24 cellular contexts compared by ENCODE assay signal in the genomic region with DNA sequence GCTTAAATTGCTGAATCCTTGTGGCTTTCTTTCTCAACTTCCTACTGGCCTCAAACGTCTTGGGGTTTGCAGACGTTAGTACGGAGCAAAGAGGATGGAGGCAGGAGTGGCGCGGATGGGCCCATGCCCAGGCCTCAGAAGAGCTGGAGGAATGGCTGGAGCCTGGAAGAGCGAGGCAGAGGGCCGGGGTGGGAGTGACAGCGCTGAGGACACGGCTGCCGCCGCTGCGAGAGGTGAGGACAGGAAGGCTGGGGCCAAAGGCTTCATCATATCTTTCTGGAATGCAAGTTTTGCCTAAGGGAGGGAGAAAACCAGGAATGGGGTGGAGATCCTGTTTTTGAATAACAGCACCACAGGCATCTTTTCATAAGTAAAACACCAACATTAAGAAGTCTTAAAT.
DNase-seq lines count a peak whose midpoint lies in the region; ATAC-seq, FAIRE-seq and TF ChIP-seq lines count a peak whose summit lies in the region.
"Had no signal": no experiment of that assay in that cellular context is flagged by ENCODE, and none has a peak within 500 bp of the region (broad histone marks: within the 10 kb centered on the region; RNA-seq: fewer than 3 reads in every experiment).

No MANE protein-coding gene starts in this region.

- POLR2A ChIA-PET in naive thymus-derived CD8-positive, alpha-beta T cell (lab: Charles Lee), result no interaction called here

- no peak overlapping the region for H3K27ac ChIP-seq in endodermal cell (ENCODE audit: low read depth, low read length)
- H3K27ac ChIP-seq in keratinocyte (ENCODE audit: control insufficient read depth, insufficient read depth, low read length), result no peak overlapping the region
- H3K27ac ChIP-seq in aorta (ENCODE audit: low read depth in 1 of 2, low read length in 2 of 2), result no peak overlapping the region
- peak overlapping the region in 11 of 59 donors; percentile 0 to 54 (median 18) for H3K27ac ChIP-seq in dorsolateral prefrontal cortex
- H3K27ac ChIP-seq: stomach, uterus had no signal

- H3K79me2 ChIP-seq in keratinocyte (ENCODE audit: control insufficient read depth, insufficient read depth, low read length), result no peaks in the 10 kb centered on the region

- FAIRE-seq in keratinocyte (lab: Jason Lieb, UNC), result peak; percentile 36
- FAIRE-seq: A204.1, GM19239 had no signal

- whole genome bisulfite sequencing in endodermal cell (ENCODE audit: insufficient coverage in 1 of 2, insufficient read length in 1 of 2), 2 experiments, result 34 to 38% methylated on average over 11 to 12 of the region's 12 CpGs
- WGBS in aorta, 2 donors, result 59 to 74% methylated on average over 12 of the region's 12 CpGs

- H3K4me1 Mint-ChIP-seq in endodermal cell, result peaks cover 52% of the 10 kb centered on the region
- no peaks in the 10 kb centered on the region for H3K4me1 Mint-ChIP-seq in naive thymus-derived CD8-positive, alpha-beta T cell
- H3K4me1 Mint-ChIP-seq: activated CD4-positive, alpha-beta T cell treated with anti-CD3 and anti-CD28 coated beads, Interleukin-2, amount 10 ng/mL, durations not matched to agents 24 days and 14 days; CD4-positive, CD25-positive, alpha-beta regulatory T cell; naive B cell had no signal

- no peaks in the 10 kb centered on the region for H3K9me1 ChIP-seq in keratinocyte (ENCODE audit: control insufficient read depth, extremely low read depth, insufficient read depth, low read length)

- H3K4me1 ChIP-seq in endodermal cell (ENCODE audit: control insufficient read depth, insufficient read depth, low read length), result peaks cover 4% of the 10 kb centered on the region
- peaks cover 45% of the 10 kb centered on the region for H3K4me1 ChIP-seq in keratinocyte (ENCODE audit: control insufficient read depth, extremely low read depth, insufficient read depth, low read length)
- no peaks in the 10 kb centered on the region for H3K4me1 ChIP-seq in aorta (ENCODE audit: control insufficient read depth in 1 of 2, insufficient read depth in 2 of 2, low read length in 2 of 2)
- H3K4me1 ChIP-seq: uterus had no signal

- H3K36me3 ChIP-seq in endodermal cell (ENCODE audit: control insufficient read depth, insufficient read depth, low read length) (no peaks in the 10 kb centered on the region), keratinocyte (ENCODE audit: control insufficient read depth in 2 of 2, extremely low read depth in 1 of 2, insufficient read depth in 2 of 2, low read length in 2 of 2) (no peaks in the 10 kb centered on the region), aorta (ENCODE audit: control insufficient read depth in 1 of 2, insufficient read depth in 2 of 2, low read length in 1 of 2) (no peaks in the 10 kb centered on the region)
- H3K36me3 ChIP-seq: prostate gland, uterus had no signal

- intact Hi-C loops in Right ventricle myocardium inferior (cut with DNase I) (loop anchor here (10.0 kb wide), 1 partner anchor 228 kb away; no protein-coding TSS in a partner anchor), cardiac septum (cut with DNase I) (no loop called here), aorta (cut with DNase I) (no loop called here), dorsolateral prefrontal cortex (cut with DNase I) (loop anchor here in 1 of 2 donors (10.0 kb wide), 1 partner anchor 218 kb away; no protein-coding TSS in a partner anchor)

- H3K9me3 ChIP-seq in endodermal cell (ENCODE audit: control insufficient read depth, low read length) (no peaks in the 10 kb centered on the region), keratinocyte (ENCODE audit: control insufficient read depth, low read depth, low read length) (no peaks in the 10 kb centered on the region), aorta (ENCODE audit: control insufficient read depth, low read length) (no peaks in the 10 kb centered on the region)
- H3K9me3 ChIP-seq: prostate gland, stomach, uterus had no signal

- H3K4me2 ChIP-seq in keratinocyte (ENCODE audit: control insufficient read depth, extremely low read depth, insufficient read depth, low read depth, low read length), result peak overlapping the region; percentile 52

- no peaks in the 10 kb centered on the region for H3K27me3 Mint-ChIP-seq in endodermal cell (ENCODE audit: insufficient read depth)
- H3K27me3 Mint-ChIP-seq in naive thymus-derived CD8-positive, alpha-beta T cell, result peaks cover 7 to 39% (median 28%) of the 10 kb centered on the region in 5 donors

- ATAC-seq in Right ventricle myocardium inferior (peak; percentile 94), aorta (ENCODE audit: low FRiP score) (peak; percentile 33)
- ATAC-seq in naive thymus-derived CD8-positive, alpha-beta T cell, result no peak
- ATAC-seq: esophagus mucosa had no signal

- no peaks in the 10 kb centered on the region for H3K27me3 ChIP-seq in endodermal cell (ENCODE audit: control insufficient read depth, insufficient read depth, low read length, poor library complexity, severe bottlenecking)
- H3K27me3 ChIP-seq in keratinocyte (ENCODE audit: control insufficient read depth, extremely low read depth, insufficient read depth, low read length), result no peaks in the 10 kb centered on the region
- H3K27me3 ChIP-seq in aorta (ENCODE audit: control insufficient read depth in 1 of 2, insufficient read depth in 2 of 2, low read length in 1 of 2), result no peaks in the 10 kb centered on the region
- no peaks in the 10 kb centered on the region for H3K27me3 ChIP-seq in dorsolateral prefrontal cortex
- H3K27me3 ChIP-seq: stomach, uterus had no signal

- H3K9me3 Mint-ChIP-seq in endodermal cell, result peaks cover 5% of the 10 kb centered on the region
- no peaks in the 10 kb centered on the region for H3K9me3 Mint-ChIP-seq in naive thymus-derived CD8-positive, alpha-beta T cell
- H3K9me3 Mint-ChIP-seq: activated CD4-positive, alpha-beta T cell treated with anti-CD3 and anti-CD28 coated beads, Interleukin-2, amount 10 ng/mL, durations not matched to agents 24 days and 14 days; naive B cell had no signal

- no peak overlapping the region for H3K4me3 ChIP-seq in endodermal cell (ENCODE audit: low read length)
- H3K4me3 ChIP-seq in keratinocyte (ENCODE audit: control insufficient read depth in 2 of 3, extremely low read depth in 1 of 3, insufficient read depth in 2 of 3, low read depth in 1 of 3, low read length in 3 of 3), result no peak overlapping the region
- no peak overlapping the region for H3K4me3 ChIP-seq in aorta (ENCODE audit: low read length in 2 of 2)
- no peak overlapping the region for H3K4me3 ChIP-seq in dorsolateral prefrontal cortex
- H3K4me3 ChIP-seq: prostate gland, stomach, uterus had no signal

- dilution Hi-C loops in keratinocyte (cut with MboI; ENCODE audit: extremely low pct_ligation_motif_present, low sequenced_read_pairs), result no loop called here

- no peaks in the 10 kb centered on the region for H4K20me1 ChIP-seq in keratinocyte (ENCODE audit: control insufficient read depth, extremely low read depth, insufficient read depth, low read length)

- H2AFZ ChIP-seq in keratinocyte (ENCODE audit: control insufficient read depth, low read length), result peak overlapping the region; percentile 82

- no peaks in the 10 kb centered on the region for H3K36me3 Mint-ChIP-seq in endodermal cell (ENCODE audit: low read depth)
- H3K36me3 Mint-ChIP-seq in naive thymus-derived CD8-positive, alpha-beta T cell, result no peaks in the 10 kb centered on the region
- H3K36me3 Mint-ChIP-seq: CD4-positive, CD25-positive, alpha-beta regulatory T cell; naive B cell had no signal

- DNase-seq in Right ventricle myocardium inferior (ENCODE audit: missing footprints) (peak; percentile 84), cardiac septum (ENCODE audit: low spot score) (no peak), endodermal cell (peak; percentile 82), keratinocyte (ENCODE audit: low read depth, low spot score) (no peak), aorta (no peak), COLO829 (ENCODE audit: low spot score) (no peak), dorsolateral prefrontal cortex (no peak)
- no peak for DNase-seq in naive thymus-derived CD8-positive, alpha-beta T cell
- DNase-seq: activated CD4-positive, alpha-beta T cell treated with anti-CD3 and anti-CD28 coated beads, Interleukin-2, amount 10 ng/mL, durations not matched to agents 24 days and 14 days; activated naive CD4-positive, alpha-beta T cell; CD4-positive, CD25-positive, alpha-beta regulatory T cell; DMS79 treated with DMSO at 0.1 percent for 48 hours; Karpas-422; naive B cell; NCI-H1436 treated with DMSO at 0.1 percent for 48 hours; NK-92 treated with Interleukin-12 subunit alpha and Interleukin-12 subunit beta, amount 100 ng/mL, for 24 hours; stimulated activated CD4-positive, alpha-beta T cell treated with anti-CD3 and anti-CD28 coated beads, Interleukin-12 subunit alpha, Interleukin-12 subunit beta, amount 100 ng/mL, for 4 hours; stomach; T1000; uterus had no signal

- no peak for TF ChIP-seq CTCF in endodermal cell (conservative IDR thresholded peaks at IDR 0.05)
- no peak for TF ChIP-seq CTCF in keratinocyte (optimal IDR thresholded peaks at IDR 0.05 in 1 of 3, IDR thresholded peaks at IDR 0.05 in 1 of 3, conservative IDR thresholded peaks at IDR 0.05 in 1 of 3; ENCODE audit: extremely low read depth in 1 of 3, insufficient read depth in 2 of 3, low read length in 3 of 3)
- no peak for TF ChIP-seq CTCF in dorsolateral prefrontal cortex (IDR thresholded peaks at IDR 0.05 in 54 of 56, conservative IDR thresholded peaks at IDR 0.05 in 2 of 56; ENCODE audit: low read depth in 1 of 56, partially characterized antibody in 56 of 56)

- H3K27ac Mint-ChIP-seq in endodermal cell, result peak overlapping the region; percentile 84
- no peak overlapping the region for H3K27ac Mint-ChIP-seq in naive thymus-derived CD8-positive, alpha-beta T cell
- H3K27ac Mint-ChIP-seq: activated CD4-positive, alpha-beta T cell treated with anti-CD3 and anti-CD28 coated beads, Interleukin-2, amount 10 ng/mL, durations not matched to agents 24 days and 14 days; CD4-positive, CD25-positive, alpha-beta regulatory T cell had no signal

- peak overlapping the region; percentile 12 for H3K4me3 Mint-ChIP-seq in endodermal cell
- H3K4me3 Mint-ChIP-seq in naive thymus-derived CD8-positive, alpha-beta T cell, result no peak overlapping the region
- H3K4me3 Mint-ChIP-seq: activated CD4-positive, alpha-beta T cell treated with anti-CD3 and anti-CD28 coated beads, Interleukin-2, amount 10 ng/mL, durations not matched to agents 24 days and 14 days; CD4-positive, CD25-positive, alpha-beta regulatory T cell; naive B cell had no signal

- H3K9ac ChIP-seq in endodermal cell (ENCODE audit: extremely low read depth, low read length, poor library complexity, severe bottlenecking) (no peak overlapping the region), keratinocyte (ENCODE audit: control insufficient read depth, extremely low read depth, insufficient read depth, low read length) (no peak overlapping the region)

Comparison
In these comparisons a context has a peak if more than half of its experiments do, and no peak if none do; other contexts are left out.
1. DNase-seq: peak in Right ventricle myocardium inferior (single experiment) and endodermal cell (single experiment); none in cardiac septum (single experiment), keratinocyte (single experiment), aorta (0 of 2), COLO829 (single experiment), dorsolateral prefrontal cortex (0 of 10) and naive thymus-derived CD8-positive, alpha-beta T cell (0 of 10).
2. ATAC-seq: peak in Right ventricle myocardium inferior (single experiment) and aorta (single experiment); none in naive thymus-derived CD8-positive, alpha-beta T cell (0 of 2).